In the genomic region with DNA sequence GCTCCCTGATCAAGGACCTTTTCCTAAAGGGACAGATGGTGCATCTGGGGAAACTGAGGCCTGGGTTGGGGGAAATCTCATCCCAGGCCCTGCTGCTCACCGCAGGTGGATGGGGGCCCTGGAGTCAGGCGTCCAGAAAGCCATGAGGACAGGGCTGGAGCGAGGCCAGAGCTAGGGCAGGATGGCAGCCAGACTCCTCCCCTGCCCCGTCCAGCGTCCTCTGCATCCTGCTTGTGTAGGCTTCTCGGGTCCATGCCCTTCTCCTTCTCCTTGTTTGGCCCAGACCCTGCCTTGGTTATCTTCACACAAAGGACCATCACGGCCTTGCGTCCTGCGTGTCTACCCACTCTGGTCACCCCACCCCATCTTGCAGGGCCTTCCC, we compare ENCODE assay signal across 19 cellular contexts. TPM values are rescaled to one million over a fixed set of nuclear protein-coding genes. Genes with fewer than 3 reads are reported as not detected.
DNase-seq lines count a peak whose midpoint lies in the region; ATAC-seq and TF ChIP-seq lines count a peak whose summit lies in the region.
"Had no signal": no experiment of that assay in that cellular context is flagged by ENCODE, and none has a peak within 500 bp of the region (broad histone marks: within the 10 kb centered on the region; RNA-seq: fewer than 3 reads in every experiment).

No MANE protein-coding gene starts in this region.

- TF ChIP-seq CTCF in right atrium auricular region (IDR thresholded peaks at IDR 0.05) (no peak), heart left ventricle (IDR thresholded peaks at IDR 0.05) (no peak), neural crest cell (conservative IDR thresholded peaks at IDR 0.05) (no peak), spleen (IDR thresholded peaks at IDR 0.05 in 8 of 11, conservative IDR thresholded peaks at IDR 0.05 in 3 of 11) (no peak)

- H3K36me3 ChIP-seq in right atrium auricular region (no peaks in the 10 kb centered on the region), heart left ventricle (peaks cover 0 to 6% (median 0%) of the 10 kb centered on the region in 9 donors), spleen (no peaks in the 10 kb centered on the region)

- intact Hi-C loops in Right ventricle myocardium inferior (cut with DNase I) (no loop called here), heart left ventricle (cut with DNase I) (no loop called here), spleen (cut with DNase I; ENCODE audit: low total_unique reads) (no loop called here)

- TF ChIP-seq POLR2A in heart left ventricle (IDR thresholded peaks at IDR 0.05) = no peak
- TF ChIP-seq POLR2A in spleen (IDR thresholded peaks at IDR 0.05) = no peak

- peak overlapping the region; percentile 81 for H3K27ac Mint-ChIP-seq in neural crest cell (ENCODE audit: unreplicated experiment)
- H3K27ac Mint-ChIP-seq: IgD-negative memory B cell had no signal

- no peaks in the 10 kb centered on the region for H3K4me1 Mint-ChIP-seq in neural crest cell

- no peaks in the 10 kb centered on the region for H3K36me3 Mint-ChIP-seq in neural crest cell (ENCODE audit: low read depth)
- H3K36me3 Mint-ChIP-seq: IgD-negative memory B cell had no signal

- H3K27me3 ChIP-seq in right atrium auricular region (no peaks in the 10 kb centered on the region), heart left ventricle (no peaks in the 10 kb centered on the region), spleen (replicated peaks in 1 of 7) (no peaks in the 10 kb centered on the region)

- ATAC-seq in Right ventricle myocardium inferior (no peak), heart left ventricle (no peak), HG02870 (IDR thresholded peaks at IDR 0.05; ENCODE audit: unreplicated experiment) (no peak), HG03565 (IDR thresholded peaks at IDR 0.05; ENCODE audit: unreplicated experiment) (no peak), GM19452 (IDR thresholded peaks at IDR 0.05; ENCODE audit: unreplicated experiment) (no peak)

- no peaks in the 10 kb centered on the region for H3K9me3 ChIP-seq in right atrium auricular region
- H3K9me3 ChIP-seq in heart left ventricle = no peaks in the 10 kb centered on the region
- no peaks in the 10 kb centered on the region for H3K9me3 ChIP-seq in spleen

- no peaks in the 10 kb centered on the region for H3K9me3 Mint-ChIP-seq in neural crest cell
- H3K9me3 Mint-ChIP-seq: H9, IgD-negative memory B cell had no signal

- H3K27me3 Mint-ChIP-seq in neural crest cell (ENCODE audit: low read depth) = no peaks in the 10 kb centered on the region
- H3K27me3 Mint-ChIP-seq: IgD-negative memory B cell had no signal

- peak overlapping the region in 1 of 2 donors; percentile 93 for H3K27ac ChIP-seq in right atrium auricular region
- H3K27ac ChIP-seq in heart left ventricle = peak overlapping the region in 3 of 12 donors; percentile 30 to 96 (median 95)
- no peak overlapping the region for H3K27ac ChIP-seq in spleen

- DNase-seq in Right ventricle myocardium inferior (ENCODE audit: missing footprints) = peak; percentile 69
- DNase-seq in right atrium auricular region (ENCODE audit: low spot score) = no peak
- DNase-seq in heart left ventricle = peak; percentile 38 to 67 (median 52)
- no peak for DNase-seq in neural crest cell (ENCODE audit: low read depth, low spot score)
- peak; percentile 58 for DNase-seq in spleen
- DNase-seq: C1 segment of cervical spinal cord, DMS 273 treated with DMSO at 0.1 percent for 48 hours, H9, NCI-H1105 treated with DMSO at 0.1 percent for 48 hours, NCI-H187 treated with DMSO at 0.1 percent for 48 hours, NCI-H345, NCI-H526 had no signal

- H3K4me1 ChIP-seq in right atrium auricular region (peaks cover 0 to 31% of the 10 kb centered on the region in 2 donors), heart left ventricle (peaks cover 0 to 52% (median 14%) of the 10 kb centered on the region in 12 donors), spleen (peaks cover 3 to 44% (median 16%) of the 10 kb centered on the region in 6 donors)

- no peak overlapping the region for H3K4me3 Mint-ChIP-seq in neural crest cell
- H3K4me3 Mint-ChIP-seq: H9, IgD-negative memory B cell had no signal

- WGBS in heart left ventricle, 4 donors = 39 to 59% (median 50%) methylated on average over 7 to 9 of the region's 9 CpGs
- 67 to 85% (median 80%) methylated on average over 9 of the region's 9 CpGs for WGBS in spleen, 5 donors

- H3K4me3 ChIP-seq in right atrium auricular region (no peak overlapping the region), heart left ventricle (no peak overlapping the region), spleen (no peak overlapping the region)

RNA-seq across cellular contexts. Expression of gene TRIM11, which starts 43.0 kb away (rescaled TPM):
- total RNA-seq in Right ventricle myocardium inferior (7.7 TPM), right atrium auricular region (1 to 10 TPM; 5.5 to 9.8 TPM), heart left ventricle (10 to 100 TPM in 4 of 9 donors, 1 to 10 TPM in 5; 6.7 to 13.8 (median 8.4) TPM), neural crest cell (38.4 and 45.3 TPM in 2 replicates), spleen (10 to 100 TPM; 33.4 to 49.4 (median 39.8) TPM)
- polyA plus RNA-seq in heart left ventricle (1 to 10 TPM; 4.7 to 9.8 TPM), spleen (10 to 100 TPM; 14.1 to 26.8 (median 20.7) TPM)

RNA-seq across cellular contexts. Expression of gene TRIM17, which starts 53.0 kb away (rescaled TPM):
- total RNA-seq in Right ventricle myocardium inferior (0.38 TPM), right atrium auricular region (not detected), heart left ventricle (1 to 10 TPM in 1 of 9 donors, under 1 TPM in 5, not detected in 3; 0.27 to 1.7 (median 0.57) TPM), neural crest cell (4.7 and 6.3 TPM in 2 replicates), spleen (1 to 10 TPM; 3.5 to 7.1 (median 5.4) TPM)
- polyA plus RNA-seq in heart left ventricle (under 1 TPM; 0.08 to 0.11 TPM), spleen (1 to 10 TPM in 1 of 3 donors, under 1 TPM in 2; 0.36 to 4.0 (median 0.96) TPM)
- total RNA-seq: HT1080, LHCN-M2, RPMI7951 had no signal
- polyA plus RNA-seq: IgD-negative memory B cell had no signal

Comparison
In these comparisons a context has a peak if more than half of its experiments do, and no peak if none do; other contexts are left out.
1. DNase-seq: peak in Right ventricle myocardium inferior (single experiment), heart left ventricle (5 of 5) and spleen (single experiment); none in right atrium auricular region (single experiment) and neural crest cell (single experiment).